Comparison of ENCODE assay signal across 33 cellular contexts in the genomic region with DNA sequence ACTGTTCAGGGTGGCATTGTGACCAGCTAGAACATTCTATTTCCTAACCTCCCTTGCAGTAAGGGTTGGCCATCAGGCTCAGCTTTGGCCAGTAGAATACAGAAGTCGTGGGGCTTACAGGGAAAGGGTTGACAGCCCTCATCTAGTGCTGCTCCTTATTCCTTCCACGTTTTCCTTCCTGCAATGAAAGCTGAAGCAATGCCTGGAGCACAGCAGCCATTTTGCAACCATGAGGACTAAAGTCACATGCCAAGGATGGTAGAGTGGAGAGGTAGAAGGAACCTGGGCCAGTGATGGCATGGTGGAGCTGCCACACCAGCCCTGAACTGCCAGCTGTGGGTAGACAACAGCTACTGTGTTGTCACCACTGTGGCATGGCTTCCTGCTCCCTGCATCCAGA. TPM values are rescaled to one million over a fixed set of nuclear protein-coding genes. Genes with fewer than 3 reads are reported as not detected.
"Had no signal": no experiment of that assay in that cellular context is flagged by ENCODE, and none has a peak within 500 bp of the region (broad histone marks: within the 10 kb centered on the region; RNA-seq: fewer than 3 reads in every experiment).

No MANE protein-coding gene starts in this region.

- H3K27me3 ChIP-seq: hepatocyte, suprapubic skin, transverse colon, upper lobe of right lung, vagina had no signal

- H3K9ac ChIP-seq: parathyroid adenoma had no signal

- ATAC-seq: esophagus mucosa; gastrocnemius medialis; left cardiac atrium; left lung; lower lobe of right lung; natural killer cell; sciatic nerve; stimulated activated naive CD8-positive, alpha-beta T cell treated with anti-CD3 and anti-CD28 coated beads, Interleukin-15, amount 100 ng/mL, for 72 hours; upper lobe of right lung had no signal

- H3K27ac ChIP-seq: dorsolateral prefrontal cortex, epithelial cell of prostate, gastrocnemius medialis, hepatocyte, left lung, lower lobe of right lung, neutrophil, parathyroid adenoma, suprapubic skin, transverse colon, upper lobe of right lung, vagina had no signal

- H3K36me3 ChIP-seq: gastrocnemius medialis, left lung, lower lobe of right lung, neutrophil, suprapubic skin, transverse colon, upper lobe of right lung, vagina had no signal

- H3K9me3 ChIP-seq: gastrocnemius medialis, neutrophil, suprapubic skin, transverse colon, vagina had no signal

- H3K4me1 ChIP-seq: parathyroid adenoma had no signal

- H3K4me3 Mint-ChIP-seq: endodermal cell; natural killer cell; stimulated activated naive CD8-positive, alpha-beta T cell treated with anti-CD3 and anti-CD28 coated beads, Interleukin-15, amount 100 ng/mL, for 72 hours had no signal

- H2AFZ ChIP-seq: hepatocyte, parathyroid adenoma had no signal

- H3K36me3 Mint-ChIP-seq: natural killer cell had no signal

- H3K4me2 ChIP-seq: hepatocyte, smooth muscle cell had no signal

- H3K27ac Mint-ChIP-seq: endodermal cell; natural killer cell; progenitor cell of endocrine pancreas; stimulated activated naive CD8-positive, alpha-beta T cell treated with anti-CD3 and anti-CD28 coated beads, Interleukin-15, amount 100 ng/mL, for 72 hours had no signal

- H3K4me1 Mint-ChIP-seq: endodermal cell; natural killer cell; stimulated activated naive CD8-positive, alpha-beta T cell treated with anti-CD3 and anti-CD28 coated beads, Interleukin-15, amount 100 ng/mL, for 72 hours had no signal

- H3K4me3 ChIP-seq: dorsolateral prefrontal cortex, gastrocnemius medialis, hepatocyte, left lung, lower lobe of right lung, smooth muscle cell, suprapubic skin, transverse colon, upper lobe of right lung, vagina had no signal

- DNase-seq: dorsolateral prefrontal cortex; effector CD8-positive, alpha-beta T cell; endodermal cell; foreskin fibroblast; gastrocnemius medialis; head of caudate nucleus; left cardiac atrium; natural killer cell; stimulated activated CD4-positive, alpha-beta T cell treated with anti-CD3 and anti-CD28 coated beads, Interleukin-12 subunit alpha, Interleukin-12 subunit beta, amount 100 ng/mL, for 4 hours; stimulated activated CD4-positive, alpha-beta T cell treated with anti-CD3 and anti-CD28 coated beads, Interleukin-1b, Interleukin-23, amount 100 ng/mL, for 48 hours; stimulated activated CD4-positive, alpha-beta T cell treated with anti-CD3 and anti-CD28 coated beads, Interleukin-4, amount 100 ng/mL, for 1 hour; stimulated activated CD8-positive, alpha-beta memory T cell treated with anti-CD3 and anti-CD28 coated beads, Interleukin-4, amount 100 ng/mL, for 48 hours; stimulated activated naive CD4-positive, alpha-beta T cell; stimulated activated naive CD8-positive, alpha-beta T cell treated with anti-CD3 and anti-CD28 coated beads, Interleukin-15, amount 100 ng/mL, for 72 hours; transverse colon; upper lobe of right lung had no signal

RNA-seq across cellular contexts. Expression of a gene that starts 28.9 kb away (rescaled TPM):
- total RNA-seq: dorsolateral prefrontal cortex, endodermal cell, esophagus mucosa, gastrocnemius medialis, glomerular endothelial cell, kidney epithelial cell, left lung, lower lobe of right lung, mononuclear cell, natural killer cell, omental fat pad, sciatic nerve, smooth muscle cell, suprapubic skin, transverse colon, upper lobe of right lung, vagina had no signal
- polyA plus RNA-seq: neural cell, smooth muscle cell had no signal
